ENCODE assay signal across 11 cellular contexts in genomic region chr6:5752282-5752681, GRCh38.
DNase-seq lines count a peak whose midpoint lies in the region; ATAC-seq, FAIRE-seq and TF ChIP-seq lines count a peak whose summit lies in the region.
"Had no signal": no experiment of that assay in that cellular context is flagged by ENCODE, and none has a peak within 500 bp of the region (broad histone marks: within the 10 kb centered on the region; RNA-seq: fewer than 3 reads in every experiment).

No MANE protein-coding gene starts in this region.

- H3K27me3 Mint-ChIP-seq in osteocyte (ENCODE audit: unreplicated experiment) = no peaks in the 10 kb centered on the region
- H3K27me3 Mint-ChIP-seq: activated T-helper 17 cell treated with anti-CD3 and anti-CD28 coated beads, Interleukin-2, amount 50 U/mL, for 72 hours had no signal

- no peaks in the 10 kb centered on the region for H3K27me3 ChIP-seq in HAP-1 (ENCODE audit: low read depth)

- H3K4me3 ChIP-seq in HAP-1 (no peak overlapping the region), foreskin fibroblast (ENCODE audit: low read depth in 1 of 2, low read length in 2 of 2) (no peak overlapping the region)

- no peaks in the 10 kb centered on the region; the same call in 1 of the 2 replicates for H3K9me3 ChIP-seq in HAP-1

- DNase-seq in HAP-1 (ENCODE audit: low spot score in 2 of 2) (peak; percentile 4 to 36), SK-N-DZ (ENCODE audit: low spot score) (peak; percentile 83), foreskin fibroblast (peak; percentile 64 to 81), osteocyte (ENCODE audit: extremely low spot score, unreplicated experiment) (no peak), GM19239 (ENCODE audit: insufficient read length, low spot score) (no peak), Kasumi-1 (lab: John Stamatoyannopoulos, UW) (no peak)
- DNase-seq in activated CD4-positive, alpha-beta T cell treated with anti-CD3 and anti-CD28 coated beads, Interleukin-2, amount 50 U/mL, for 4 hours = no peak
- DNase-seq: stimulated activated CD4-positive, alpha-beta T cell treated with anti-CD3 and anti-CD28 coated beads, Interleukin-2, amount 100 ng/mL, for 24 hours had no signal

- H3K27ac Mint-ChIP-seq in osteocyte (ENCODE audit: unreplicated experiment) = peak overlapping the region; percentile 96
- H3K27ac Mint-ChIP-seq: activated T-helper 17 cell treated with anti-CD3 and anti-CD28 coated beads, Interleukin-2, amount 50 U/mL, for 72 hours had no signal

- H3K36me3 Mint-ChIP-seq in osteocyte (ENCODE audit: unreplicated experiment) = peaks cover 18% of the 10 kb centered on the region

- no peak for FAIRE-seq in GM19239 (lab: Jason Lieb, UNC)
- FAIRE-seq: RCC 7860 had no signal

- H3K4me1 Mint-ChIP-seq in osteocyte (ENCODE audit: unreplicated experiment) = peaks cover 25% of the 10 kb centered on the region

- H3K4me3 Mint-ChIP-seq in osteocyte (ENCODE audit: unreplicated experiment) = peak overlapping the region; percentile 46
- H3K4me3 Mint-ChIP-seq: activated T-helper 17 cell treated with anti-CD3 and anti-CD28 coated beads, Interleukin-2, amount 50 U/mL, for 72 hours had no signal

- H3K9me3 Mint-ChIP-seq in osteocyte (ENCODE audit: unreplicated experiment) = peaks cover 19% of the 10 kb centered on the region

- no peaks in the 10 kb centered on the region for H3K36me3 ChIP-seq in HAP-1 (replicated peaks)

- H3K4me1 ChIP-seq in HAP-1 = peaks cover 6% of the 10 kb centered on the region

- no peak for ATAC-seq in HG02885 (IDR thresholded peaks at IDR 0.05; ENCODE audit: poor library complexity, unreplicated experiment)
- ATAC-seq: activated T-helper 17 cell treated with anti-CD3 and anti-CD28 coated beads, Interleukin-2, amount 50 U/mL, for 72 hours had no signal

- in situ Hi-C loops in HAP-1 (cut with MboI; ENCODE audit: low sequenced_read_pairs) = no loop called here

- no peak for TF ChIP-seq CTCF in foreskin fibroblast (IDR thresholded peaks at IDR 0.05; ENCODE audit: low read depth, low read length)
- TF ChIP-seq CTCF in osteocyte (IDR thresholded peaks at IDR 0.05) = no peak

Comparison
In these comparisons a context has a peak if more than half of its experiments do, and no peak if none do; other contexts are left out.
1. DNase-seq: peak in HAP-1 (2 of 2), SK-N-DZ (single experiment) and foreskin fibroblast (2 of 2); none in osteocyte (single experiment), activated CD4-positive, alpha-beta T cell treated with anti-CD3 and anti-CD28 coated beads, Interleukin-2, amount 50 U/mL, for 4 hours (0 of 2), GM19239 (single experiment) and Kasumi-1 (0 of 2).